Comparison of ENCODE assay signal across 24 cellular contexts in the genomic region with DNA sequence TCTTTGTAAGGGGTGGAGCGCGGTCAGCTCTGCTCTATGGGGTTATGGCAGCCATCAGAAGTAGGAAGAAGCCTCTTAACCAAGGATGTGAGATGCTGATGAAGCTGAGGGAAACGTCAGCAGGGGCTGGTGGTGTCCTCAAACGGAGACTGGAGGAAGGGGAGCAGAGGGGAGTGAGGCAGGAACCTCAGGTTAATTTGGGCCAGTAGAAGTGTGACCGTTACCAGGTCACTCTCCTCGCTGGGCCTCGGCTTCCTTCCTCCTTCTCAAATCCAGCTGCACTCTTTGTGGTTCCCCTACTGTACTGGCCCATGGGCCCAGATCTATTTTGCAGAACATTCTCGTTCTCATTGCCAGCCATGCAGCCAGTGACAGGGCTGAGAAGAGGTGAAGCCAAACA.
DNase-seq lines count a peak whose midpoint lies in the region; ATAC-seq and TF ChIP-seq lines count a peak whose summit lies in the region.
"Had no signal": no experiment of that assay in that cellular context is flagged by ENCODE, and none has a peak within 500 bp of the region (broad histone marks: within the 10 kb centered on the region; RNA-seq: fewer than 3 reads in every experiment).

No MANE protein-coding gene starts in this region.

- H3K9me3 ChIP-seq in vagina: no peaks in the 10 kb centered on the region
- H3K9me3 ChIP-seq: A549; BLaER1 treated with 17β-estradiol and CSF1 and Interleukin-3, amounts not matched to agents 10 nM and 100 nM; Caco-2 had no signal

- no peak overlapping the region for H3K4me3 Mint-ChIP-seq in activated CD8-positive, alpha-beta memory T cell treated with anti-CD3 and anti-CD28 coated beads, Interleukin-2, amount 10 ng/mL, durations not matched to agents 7 days and 5 days
- no peak overlapping the region for H3K4me3 Mint-ChIP-seq in neural crest cell
- H3K4me3 Mint-ChIP-seq: B cell; CD4-positive, alpha-beta T cell; CD8-positive, alpha-beta T cell had no signal

- TF ChIP-seq POLR2A in vagina (IDR thresholded peaks at IDR 0.05): no peak

- H3K4me1 Mint-ChIP-seq in activated CD8-positive, alpha-beta memory T cell treated with anti-CD3 and anti-CD28 coated beads, Interleukin-2, amount 10 ng/mL, durations not matched to agents 7 days and 5 days: no peaks in the 10 kb centered on the region
- H3K4me1 Mint-ChIP-seq in neural crest cell: peaks cover 11% of the 10 kb centered on the region
- H3K4me1 Mint-ChIP-seq: B cell had no signal

- no peak overlapping the region for H3K27ac Mint-ChIP-seq in activated CD8-positive, alpha-beta memory T cell treated with anti-CD3 and anti-CD28 coated beads, Interleukin-2, amount 10 ng/mL, durations not matched to agents 7 days and 5 days
- H3K27ac Mint-ChIP-seq in neural crest cell (ENCODE audit: unreplicated experiment): peak overlapping the region; percentile 69
- H3K27ac Mint-ChIP-seq: B cell; CD4-positive, alpha-beta T cell; CD8-positive, alpha-beta T cell had no signal

- H3K27me3 Mint-ChIP-seq in activated CD8-positive, alpha-beta memory T cell treated with anti-CD3 and anti-CD28 coated beads, Interleukin-2, amount 10 ng/mL, durations not matched to agents 7 days and 5 days: peaks cover 4% of the 10 kb centered on the region
- no peaks in the 10 kb centered on the region for H3K27me3 Mint-ChIP-seq in neural crest cell (ENCODE audit: low read depth)

- DNase-seq in activated CD8-positive, alpha-beta memory T cell treated with anti-CD3 and anti-CD28 coated beads, Interleukin-2, amount 10 ng/mL, durations not matched to agents 7 days and 5 days: peak; percentile 4
- no peak for DNase-seq in activated CD8-positive, alpha-beta memory T cell treated with anti-CD3 and anti-CD28 coated beads, Interleukin-2, amount 50 U/mL, for 4 hours
- DNase-seq in islet precursor cell: peak; percentile 31
- no peak for DNase-seq in neural crest cell (ENCODE audit: low read depth, low spot score)
- peak; percentile 37 to 64 for DNase-seq in vagina (ENCODE audit: extremely low spot score in 2 of 2)
- DNase-seq in GOT3 (lab: John Stamatoyannopoulos, UW): no peak
- DNase-seq in DMS153 (lab: John Stamatoyannopoulos, UW): no peak
- DNase-seq in NCI-H1930 (lab: John Stamatoyannopoulos, UW): no peak
- DNase-seq: AML-193; Caco-2; Calu3; CD4-positive, alpha-beta T cell; CD8-positive, alpha-beta T cell; DMS53; DMS79; DND-41; EL; GDM1 had no signal

- no peak overlapping the region for H3K4me3 ChIP-seq in vagina
- H3K4me3 ChIP-seq: A549; BLaER1 treated with 17β-estradiol and CSF1 and Interleukin-3, amounts not matched to agents 10 nM and 100 nM; GM12878 had no signal

- no peaks in the 10 kb centered on the region for H3K36me3 Mint-ChIP-seq in activated CD8-positive, alpha-beta memory T cell treated with anti-CD3 and anti-CD28 coated beads, Interleukin-2, amount 10 ng/mL, durations not matched to agents 7 days and 5 days
- no peaks in the 10 kb centered on the region for H3K36me3 Mint-ChIP-seq in neural crest cell (ENCODE audit: low read depth)
- H3K36me3 Mint-ChIP-seq: CD8-positive, alpha-beta T cell had no signal

- no peaks in the 10 kb centered on the region for H3K4me1 ChIP-seq in vagina
- H3K4me1 ChIP-seq: A549, Caco-2 had no signal

- no peak for TF ChIP-seq CTCF in neural crest cell (conservative IDR thresholded peaks at IDR 0.05)
- TF ChIP-seq CTCF in vagina (IDR thresholded peaks at IDR 0.05): no peak

- intact Hi-C loops in vagina (cut with DNase I): no loop called here

- CTCF ChIA-PET in activated CD8-positive, alpha-beta memory T cell treated with anti-CD3 and anti-CD28 coated beads, Interleukin-2, amount 10 ng/mL, durations not matched to agents 7 days and 5 days (lab: Charles Lee): no interaction called here

- H3K36me3 ChIP-seq in vagina: no peaks in the 10 kb centered on the region
- H3K36me3 ChIP-seq: BLaER1 treated with 17β-estradiol and CSF1 and Interleukin-3, amounts not matched to agents 10 nM and 100 nM had no signal

- H3K27me3 ChIP-seq in vagina: no peaks in the 10 kb centered on the region
- H3K27me3 ChIP-seq: BLaER1 treated with 17β-estradiol and CSF1 and Interleukin-3, amounts not matched to agents 10 nM and 100 nM had no signal

- no peak for ATAC-seq in activated CD8-positive, alpha-beta memory T cell treated with anti-CD3 and anti-CD28 coated beads, Interleukin-2, amount 10 ng/mL, durations not matched to agents 7 days and 5 days
- ATAC-seq: A549; CD8-positive, alpha-beta T cell; GM12878 had no signal

- H3K9me3 Mint-ChIP-seq in activated CD8-positive, alpha-beta memory T cell treated with anti-CD3 and anti-CD28 coated beads, Interleukin-2, amount 10 ng/mL, durations not matched to agents 7 days and 5 days (ENCODE audit: low read depth): no peaks in the 10 kb centered on the region
- no peaks in the 10 kb centered on the region for H3K9me3 Mint-ChIP-seq in neural crest cell
- H3K9me3 Mint-ChIP-seq: CD4-positive, alpha-beta T cell; CD8-positive, alpha-beta T cell had no signal

- no peak overlapping the region for H3K27ac ChIP-seq in vagina
- H3K27ac ChIP-seq: 22Rv1; A549; BLaER1 treated with 17β-estradiol and CSF1 and Interleukin-3, amounts not matched to agents 10 nM and 100 nM; C4-2B had no signal

Comparison
In these comparisons a context has a peak if more than half of its experiments do, and no peak if none do; other contexts are left out.
1. DNase-seq: peak in activated CD8-positive, alpha-beta memory T cell treated with anti-CD3 and anti-CD28 coated beads, Interleukin-2, amount 10 ng/mL, durations not matched to agents 7 days and 5 days (single experiment), islet precursor cell (single experiment) and vagina (2 of 2); none in activated CD8-positive, alpha-beta memory T cell treated with anti-CD3 and anti-CD28 coated beads, Interleukin-2, amount 50 U/mL, for 4 hours (single experiment), neural crest cell (single experiment), GOT3 (single experiment), DMS153 (single experiment) and NCI-H1930 (0 of 2).